Comparison of ENCODE assay signal across 8 cellular contexts in genomic region chr4:77818667-77819408, GRCh38. TPM values are rescaled to one million over a fixed set of nuclear protein-coding genes. Genes with fewer than 3 reads are reported as not detected.
DNase-seq lines count a peak whose midpoint lies in the region; ATAC-seq, FAIRE-seq and TF ChIP-seq lines count a peak whose summit lies in the region.

Gene CNOT6L, minus strand, starts transcription at chr4:77819368. Its CDS starts 60 bp downstream, at chr4:77819308.

- peaks cover 2% of the 10 kb centered on the region for H3K27me3 Mint-ChIP-seq in activated CD4-positive, alpha-beta memory T cell treated with anti-CD3 and anti-CD28 coated beads for 36 hours

- peak; percentile 30 for DNase-seq in GM12891 (ENCODE audit: insufficient read length, low spot score)
- DNase-seq in NCI-H345 treated with DMSO at 0.1 percent for 48 hours (lab: John Stamatoyannopoulos, UW; ENCODE audit: unreplicated experiment): peak; percentile 4
- DNase-seq in activated CD4-positive, alpha-beta memory T cell treated with anti-CD3 and anti-CD28 coated beads for 36 hours: peak; percentile 82
- DNase-seq in dorsolateral prefrontal cortex: peak; percentile 49 to 80 (median 64)
- DNase-seq in right lobe of liver: peak; percentile 81 to 83 (median 82)
- peak; percentile 64 to 73 for DNase-seq in stimulated activated CD4-positive, alpha-beta T cell treated with anti-CD3 and anti-CD28 coated beads, Interleukin-4, amount 100 ng/mL, for 48 hours (ENCODE audit: low read depth in 2 of 2)

- FAIRE-seq in GM12891 (lab: Jason Lieb, UNC): peak; percentile 59

- POLR2A ChIA-PET in activated CD4-positive, alpha-beta memory T cell treated with anti-CD3 and anti-CD28 coated beads for 36 hours (lab: Charles Lee): interaction anchor here (0.8 to 6.0 kb wide), 7 partner anchors 11 to 744 kb away, joined by 3 to 229 read pairs (median 12); partner anchors contain the start of genes CCNI and MRPL1

- peak; percentile 33 for ATAC-seq in HG02798 (IDR thresholded peaks at IDR 0.05; ENCODE audit: poor library complexity, unreplicated experiment)
- ATAC-seq in right lobe of liver: peak; percentile 55 to 74 (median 69)
- ATAC-seq in GM18519 (IDR thresholded peaks at IDR 0.05; ENCODE audit: low FRiP score, unreplicated experiment): no peak

- H3K36me3 Mint-ChIP-seq in activated CD4-positive, alpha-beta memory T cell treated with anti-CD3 and anti-CD28 coated beads for 36 hours: peaks cover 15% of the 10 kb centered on the region

- H3K27me3 ChIP-seq in dorsolateral prefrontal cortex (no peaks in the 10 kb centered on the region), right lobe of liver (no peaks in the 10 kb centered on the region)

- peak within 1 kb of the TSS; percentile 100 for H3K4me3 Mint-ChIP-seq in activated CD4-positive, alpha-beta memory T cell treated with anti-CD3 and anti-CD28 coated beads for 36 hours

- 0% methylated on average over 18 of the region's 83 CpGs for WGBS in right lobe of liver (ENCODE audit: insufficient coverage, low coverage, low lambda C conversion rate, missing lambda C conversion rate)

- TF ChIP-seq POLR2A in GM12891 (IDR thresholded peaks at IDR 0.05; ENCODE audit: low read depth, low read length) (no peak), right lobe of liver (IDR thresholded peaks at IDR 0.05) (peak; percentile 44)

- no peaks in the 10 kb centered on the region for H3K9me3 Mint-ChIP-seq in activated CD4-positive, alpha-beta memory T cell treated with anti-CD3 and anti-CD28 coated beads for 36 hours

- CTCF ChIA-PET in activated CD4-positive, alpha-beta memory T cell treated with anti-CD3 and anti-CD28 coated beads for 36 hours (lab: Charles Lee): interaction anchor here (1.2 to 5.7 kb wide), 8 partner anchors 8 to 200 kb away, joined by 4 to 54 read pairs (median 5); partner anchors contain the start of gene MRPL1

- H3K36me3 ChIP-seq in right lobe of liver: no peaks in the 10 kb centered on the region

- intact Hi-C loops in activated CD4-positive, alpha-beta memory T cell treated with anti-CD3 and anti-CD28 coated beads for 36 hours (cut with micrococcal nuclease): loop anchor here (1.0 to 2.0 kb wide), 3 partner anchors 9 to 84 kb away; no protein-coding TSS in a partner anchor
- intact Hi-C loops in dorsolateral prefrontal cortex (cut with DNase I): no loop called here
- intact Hi-C loops in right lobe of liver (cut with DNase I): no loop called here

- peak within 1 kb of the TSS; percentile 76 to 100 (median 99) for H3K27ac ChIP-seq in dorsolateral prefrontal cortex
- H3K27ac ChIP-seq in right lobe of liver: peak within 1 kb of the TSS; percentile 99

- TF ChIP-seq CTCF in dorsolateral prefrontal cortex (IDR thresholded peaks at IDR 0.05 in 54 of 56, conservative IDR thresholded peaks at IDR 0.05 in 2 of 56; ENCODE audit: low read depth in 1 of 56, partially characterized antibody in 56 of 56) (no peak), right lobe of liver (IDR thresholded peaks at IDR 0.05) (no peak)

- peak within 1 kb of the TSS; percentile 54 to 99 (median 90) for H3K4me3 ChIP-seq in dorsolateral prefrontal cortex
- H3K4me3 ChIP-seq in right lobe of liver: peak within 1 kb of the TSS; percentile 74 to 84 (median 83)

- peak within 1 kb of the TSS; percentile 100 for H3K27ac Mint-ChIP-seq in activated CD4-positive, alpha-beta memory T cell treated with anti-CD3 and anti-CD28 coated beads for 36 hours

- peaks cover 53% of the 10 kb centered on the region for H3K4me1 Mint-ChIP-seq in activated CD4-positive, alpha-beta memory T cell treated with anti-CD3 and anti-CD28 coated beads for 36 hours (ENCODE audit: low read depth)

- H3K4me1 ChIP-seq in right lobe of liver: peaks cover 0 to 49% (median 13%) of the 10 kb centered on the region in 4 donors

- H3K9me3 ChIP-seq in right lobe of liver: no peaks in the 10 kb centered on the region

TF ChIP-seq in GM12891, 5 proteins besides CTCF, POLR2A, EP300 and RAD21:
- TF ChIP-seq PAX5 (IDR thresholded peaks at IDR 0.05; ENCODE audit: insufficient read depth, low read length, severe bottlenecking): no peak
- TF ChIP-seq POLR2AphosphoS5 (IDR thresholded peaks at IDR 0.05; ENCODE audit: low read depth, low read length): no peak
- no peak for TF ChIP-seq POU2F2 (IDR thresholded peaks at IDR 0.05; ENCODE audit: low read depth, low read length)
- no peak for TF ChIP-seq TAF1 (IDR thresholded peaks at IDR 0.05; ENCODE audit: low read depth, low read length)
- no peak for TF ChIP-seq SPI1 (IDR thresholded peaks at IDR 0.05; ENCODE audit: low read depth, low read length)

RNA-seq across cellular contexts. Expression of gene CNOT6L, which starts in this region (rescaled TPM):
- 1.1 TPM for polyA plus RNA-seq in GM12891 (2012; ENCODE audit: low read depth, missing spikeins)
- 100 to 1,000 TPM; 106 to 111 TPM for total RNA-seq in activated CD4-positive, alpha-beta memory T cell treated with anti-CD3 and anti-CD28 coated beads for 36 hours
- total RNA-seq in dorsolateral prefrontal cortex: 10 to 100 TPM; 35.2 to 61.6 (median 47.7) TPM
- 10 to 100 TPM in 5 of 6 experiments, 1 to 10 TPM in 1; 9.1 to 38.1 (median 25.0) TPM for total RNA-seq in right lobe of liver

Comparison
In these comparisons a context has a peak if more than half of its experiments do, and no peak if none do; other contexts are left out.
1. DNase-seq: peak in every context shown above with its lines; median percentile 82 in activated CD4-positive, alpha-beta memory T cell treated with anti-CD3 and anti-CD28 coated beads for 36 hours; 82 in right lobe of liver; 68 in stimulated activated CD4-positive, alpha-beta T cell treated with anti-CD3 and anti-CD28 coated beads, Interleukin-4, amount 100 ng/mL, for 48 hours; 64 in dorsolateral prefrontal cortex; 30 in GM12891; 4 in NCI-H345 treated with DMSO at 0.1 percent for 48 hours.